In genomic region chr6:1798965-1799325, GRCh38 we compare ENCODE assay signal across 18 cellular contexts.
A peak's percentile ranks its signal among the peaks of the same experiment; 100 is the strongest.
DNase-seq lines count a peak whose midpoint lies in the region; ATAC-seq, FAIRE-seq and TF ChIP-seq lines count a peak whose summit lies in the region.
"Had no signal": no experiment of that assay in that cellular context is flagged by ENCODE, and none has a peak within 500 bp of the region (broad histone marks: within the 10 kb centered on the region; RNA-seq: fewer than 3 reads in every experiment).

No MANE protein-coding gene starts in this region.

- no peaks in the 10 kb centered on the region for H3K9me3 ChIP-seq in Caco-2
- no peaks in the 10 kb centered on the region for H3K9me3 ChIP-seq in body of pancreas
- no peaks in the 10 kb centered on the region for H3K9me3 ChIP-seq in muscle layer of duodenum (ENCODE audit: control insufficient read depth in 1 of 2, low read length in 2 of 2)
- H3K9me3 ChIP-seq in small intestine (ENCODE audit: control insufficient read depth, low read depth) = no peaks in the 10 kb centered on the region
- H3K9me3 ChIP-seq: A549, BLaER1 had no signal

- intact Hi-C loops in Caco-2 (cut with micrococcal nuclease; ENCODE audit: unreplicated experiment) (loop anchor here (10.0 kb wide), 1 partner anchor 194 kb away; the partner anchor contains the start of gene FOXC1), body of pancreas (cut with DNase I) (no loop called here)

- ATAC-seq in body of pancreas = peak; percentile 30
- ATAC-seq in activated naive CD8-positive, alpha-beta T cell treated with anti-CD3 and anti-CD28 coated beads, Interleukin-2, amount 50 U/mL, for 24 hours = no peak
- no peak for ATAC-seq in HG03469 (IDR thresholded peaks at IDR 0.05; ENCODE audit: unreplicated experiment)
- ATAC-seq: A549 had no signal

- no peaks in the 10 kb centered on the region for H3K9me3 Mint-ChIP-seq in Caco-2 (ENCODE audit: unreplicated experiment)
- H3K9me3 Mint-ChIP-seq in activated naive CD8-positive, alpha-beta T cell treated with anti-CD3 and anti-CD28 coated beads, Interleukin-2, amount 50 U/mL, for 24 hours = no peaks in the 10 kb centered on the region
- H3K9me3 Mint-ChIP-seq: CD4-positive, alpha-beta memory T cell had no signal

- no peaks in the 10 kb centered on the region for H3K27me3 Mint-ChIP-seq in Caco-2 (ENCODE audit: insufficient read depth, unreplicated experiment)
- H3K27me3 Mint-ChIP-seq in activated naive CD8-positive, alpha-beta T cell treated with anti-CD3 and anti-CD28 coated beads, Interleukin-2, amount 50 U/mL, for 24 hours = no peaks in the 10 kb centered on the region
- H3K27me3 Mint-ChIP-seq: CD4-positive, alpha-beta memory T cell had no signal

- peaks cover 8% of the 10 kb centered on the region for H3K4me1 Mint-ChIP-seq in Caco-2 (ENCODE audit: low read depth, unreplicated experiment)
- peaks cover 15% of the 10 kb centered on the region for H3K4me1 Mint-ChIP-seq in activated naive CD8-positive, alpha-beta T cell treated with anti-CD3 and anti-CD28 coated beads, Interleukin-2, amount 50 U/mL, for 24 hours
- H3K4me1 Mint-ChIP-seq: CD14-positive monocyte; CD4-positive, alpha-beta memory T cell had no signal

- H3K4me1 ChIP-seq in Caco-2 (peaks cover 30% of the 10 kb centered on the region), body of pancreas (peaks cover 72% of the 10 kb centered on the region), muscle layer of duodenum (ENCODE audit: control insufficient read depth in 1 of 2, insufficient read depth in 2 of 2, low read length in 2 of 2) (no peaks in the 10 kb centered on the region), small intestine (ENCODE audit: control insufficient read depth in 2 of 2, insufficient read depth in 1 of 2, low read depth in 1 of 2, low read length in 1 of 2) (peaks cover 0 to 14% of the 10 kb centered on the region in 2 donors)
- H3K4me1 ChIP-seq: BLaER1 had no signal

- peak overlapping the region; percentile 83 to 90 (median 87) for H3K27ac ChIP-seq in body of pancreas
- H3K27ac ChIP-seq in muscle layer of duodenum (ENCODE audit: low read length) = peak overlapping the region; percentile 10
- peak overlapping the region; percentile 2 to 74 for H3K27ac ChIP-seq in small intestine (ENCODE audit: low read depth in 1 of 2, low read length in 1 of 2)
- H3K27ac ChIP-seq: 22Rv1, A549, BLaER1 had no signal

- BruUV-seq in Caco-2 (replicated peaks; lab: Mats Ljungman, UMichigan) = no TSS peak

- H3K4me3 ChIP-seq in Caco-2 (ENCODE audit: low read depth, low read length) (no peak overlapping the region), body of pancreas (no peak overlapping the region), muscle layer of duodenum (ENCODE audit: low read depth in 1 of 2, low read length in 2 of 2) (no peak overlapping the region), small intestine (ENCODE audit: low read depth in 1 of 2, low read length in 2 of 2) (no peak overlapping the region)
- H3K4me3 ChIP-seq: A549, BLaER1 had no signal

- peak overlapping the region; percentile 74 for H3K27ac Mint-ChIP-seq in Caco-2 (ENCODE audit: unreplicated experiment)
- H3K27ac Mint-ChIP-seq in activated naive CD8-positive, alpha-beta T cell treated with anti-CD3 and anti-CD28 coated beads, Interleukin-2, amount 50 U/mL, for 24 hours = no peak overlapping the region
- H3K27ac Mint-ChIP-seq: CD14-positive monocyte; CD4-positive, alpha-beta memory T cell had no signal

- POLR2A ChIA-PET in Caco-2 (lab: Charles Lee) = no interaction called here

- H3K36me3 ChIP-seq in Caco-2 (ENCODE audit: control insufficient read depth, insufficient read depth, low read length) (no peaks in the 10 kb centered on the region), body of pancreas (replicated peaks in 1 of 2; ENCODE audit: insufficient read depth in 1 of 2, low read depth in 2 of 2) (no peaks in the 10 kb centered on the region), muscle layer of duodenum (ENCODE audit: control insufficient read depth in 1 of 2, insufficient read depth in 2 of 2, low read length in 2 of 2) (no peaks in the 10 kb centered on the region), small intestine (ENCODE audit: control insufficient read depth in 2 of 2, insufficient read depth in 2 of 2, low read length in 2 of 2) (no peaks in the 10 kb centered on the region)
- H3K36me3 ChIP-seq: BLaER1 had no signal

- H3K27me3 ChIP-seq in Caco-2 (replicated peaks; ENCODE audit: control insufficient read depth, insufficient read depth, low read length) = no peaks in the 10 kb centered on the region
- H3K27me3 ChIP-seq in body of pancreas = no peaks in the 10 kb centered on the region
- H3K27me3 ChIP-seq in muscle layer of duodenum (ENCODE audit: low read depth, low read length) = no peaks in the 10 kb centered on the region
- H3K27me3 ChIP-seq in small intestine (ENCODE audit: control insufficient read depth in 2 of 2, insufficient read depth in 2 of 2, low read length in 2 of 2) = no peaks in the 10 kb centered on the region
- H3K27me3 ChIP-seq: BLaER1 had no signal

- no peak overlapping the region for H3K4me3 Mint-ChIP-seq in Caco-2 (ENCODE audit: unreplicated experiment)
- no peak overlapping the region for H3K4me3 Mint-ChIP-seq in activated naive CD8-positive, alpha-beta T cell treated with anti-CD3 and anti-CD28 coated beads, Interleukin-2, amount 50 U/mL, for 24 hours
- H3K4me3 Mint-ChIP-seq: CD14-positive monocyte; CD4-positive, alpha-beta memory T cell had no signal

- DNase-seq in Caco-2 (no peak), body of pancreas (peak; percentile 30 to 63 (median 54)), small intestine (peak; percentile 79), NCI-H2227 (lab: John Stamatoyannopoulos, UW; ENCODE audit: unreplicated experiment) (no peak), AG08395 (ENCODE audit: low spot score) (no peak)
- no peak for DNase-seq in activated naive CD8-positive, alpha-beta T cell treated with anti-CD3 and anti-CD28 coated beads, Interleukin-2, amount 50 U/mL, for 24 hours
- DNase-seq: Calu3; CD4-positive, alpha-beta memory T cell; DMS79 treated with DMSO at 0.1 percent for 48 hours; GF-D8; GOT3; H7 had no signal

- TF ChIP-seq CTCF in Caco-2 (IDR thresholded peaks at IDR 0.05; ENCODE audit: insufficient read depth in 1 of 2, low read depth in 1 of 2, low read length in 1 of 2, severe bottlenecking in 1 of 2, unreplicated experiment in 1 of 2) = no peak
- TF ChIP-seq CTCF in body of pancreas (IDR thresholded peaks at IDR 0.05) = no peak

- no peaks in the 10 kb centered on the region for H3K36me3 Mint-ChIP-seq in Caco-2 (ENCODE audit: insufficient read depth, unreplicated experiment)
- H3K36me3 Mint-ChIP-seq in activated naive CD8-positive, alpha-beta T cell treated with anti-CD3 and anti-CD28 coated beads, Interleukin-2, amount 50 U/mL, for 24 hours (ENCODE audit: low read depth) = no peaks in the 10 kb centered on the region
- H3K36me3 Mint-ChIP-seq: CD14-positive monocyte; CD4-positive, alpha-beta memory T cell had no signal

- 43 to 68% methylated on average over 8 of the region's 8 CpGs for WGBS in body of pancreas, 2 donors
- 37 to 77% (median 50%) methylated on average over 8 of the region's 8 CpGs for WGBS in small intestine, 3 donors

- CTCF ChIA-PET in Caco-2 (lab: Charles Lee) = no interaction called here

- no peak for FAIRE-seq in small intestine (lab: Jason Lieb, UNC)
- FAIRE-seq: A549 had no signal

- TF ChIP-seq POLR2A in body of pancreas (IDR thresholded peaks at IDR 0.05) = no peak

Comparison
In these comparisons a context has a peak if more than half of its experiments do, and no peak if none do; other contexts are left out.
1. DNase-seq: peak in body of pancreas (4 of 4) and small intestine (single experiment); none in Caco-2 (0 of 2), activated naive CD8-positive, alpha-beta T cell treated with anti-CD3 and anti-CD28 coated beads, Interleukin-2, amount 50 U/mL, for 24 hours (single experiment), NCI-H2227 (single experiment) and AG08395 (single experiment).
2. H3K27ac ChIP-seq: peak in every context shown above with its lines; median percentile 87 in body of pancreas; 38 in small intestine; 10 in muscle layer of duodenum.